Comparison of ENCODE assay signal across 8 cellular contexts in genomic region chr10:12782537-12782936, GRCh38.
DNase-seq lines count a peak whose midpoint lies in the region; ATAC-seq and TF ChIP-seq lines count a peak whose summit lies in the region.

No MANE protein-coding gene starts in this region.

- H3K79me2 ChIP-seq in osteoblast (ENCODE audit: insufficient read depth, low read length): no peaks in the 10 kb centered on the region

- no peak overlapping the region for H3K4me3 ChIP-seq in osteoblast (ENCODE audit: insufficient read depth, low read length)

- H3K4me1 Mint-ChIP-seq in Calu3 (ENCODE audit: low read depth, unreplicated experiment): no peaks in the 10 kb centered on the region
- no peaks in the 10 kb centered on the region for H3K4me1 Mint-ChIP-seq in endothelial cell (ENCODE audit: unreplicated experiment)

- H3K36me3 ChIP-seq in osteoblast (ENCODE audit: insufficient read depth, low read length): no peaks in the 10 kb centered on the region

- no peaks in the 10 kb centered on the region for H4K20me1 ChIP-seq in osteoblast (ENCODE audit: insufficient read depth, low read length)

- intact Hi-C loops in Calu3 (cut with micrococcal nuclease; ENCODE audit: unreplicated experiment): loop anchor here (10.0 kb wide), 1 partner anchor 62 kb away; no protein-coding TSS in a partner anchor

- H3K9me3 Mint-ChIP-seq in Calu3 (ENCODE audit: low read depth, unreplicated experiment) (no peaks in the 10 kb centered on the region), endothelial cell (ENCODE audit: unreplicated experiment) (no peaks in the 10 kb centered on the region)

- no peaks in the 10 kb centered on the region for H3K27me3 ChIP-seq in osteoblast (ENCODE audit: insufficient read depth, low read length)

- no peak overlapping the region for H2AFZ ChIP-seq in osteoblast (ENCODE audit: low read length)

- no peak overlapping the region for H3K4me2 ChIP-seq in osteoblast (ENCODE audit: insufficient read depth, low read length)

- no peak overlapping the region for H3K4me3 Mint-ChIP-seq in Calu3 (ENCODE audit: low read depth, unreplicated experiment)
- H3K4me3 Mint-ChIP-seq in endothelial cell (ENCODE audit: unreplicated experiment): no peak overlapping the region

- H3K9me3 ChIP-seq in osteoblast (ENCODE audit: low read depth, low read length): no peaks in the 10 kb centered on the region

- H3K27ac ChIP-seq in osteoblast (ENCODE audit: low read depth, low read length): no peak overlapping the region

- H3K36me3 Mint-ChIP-seq in Calu3 (ENCODE audit: insufficient read depth, unreplicated experiment) (no peaks in the 10 kb centered on the region), endothelial cell (ENCODE audit: low read depth, unreplicated experiment) (no peaks in the 10 kb centered on the region)

- no peaks in the 10 kb centered on the region for H3K4me1 ChIP-seq in osteoblast (ENCODE audit: insufficient read depth, low read length)

- CTCF ChIA-PET in Calu3 (lab: Charles Lee): interaction anchor here (0.7 to 0.9 kb wide), 3 partner anchors 16 to 318 kb away, joined by 3 to 4 read pairs (median 3); partner anchors contain the start of gene OPTN

- H3K27ac Mint-ChIP-seq in Calu3 (ENCODE audit: unreplicated experiment): no peak overlapping the region
- no peak overlapping the region for H3K27ac Mint-ChIP-seq in endothelial cell (ENCODE audit: unreplicated experiment)

- H3K27me3 Mint-ChIP-seq in Calu3 (ENCODE audit: unreplicated experiment) (peaks cover 95% of the 10 kb centered on the region), endothelial cell (ENCODE audit: unreplicated experiment) (no peaks in the 10 kb centered on the region)

- BruUV-seq in Calu3 (replicated peaks; lab: Mats Ljungman, UMichigan): no TSS peak

- no peak for ATAC-seq in GM21717 (IDR thresholded peaks at IDR 0.05; ENCODE audit: unreplicated experiment)
- ATAC-seq in HG03039 (IDR thresholded peaks at IDR 0.05; ENCODE audit: unreplicated experiment): no peak
- no peak for ATAC-seq in HG02642 (IDR thresholded peaks at IDR 0.05; ENCODE audit: poor library complexity, unreplicated experiment)

- TF ChIP-seq CTCF in Calu3 (IDR thresholded peaks at IDR 0.05; ENCODE audit: unreplicated experiment): peak; percentile 42
- TF ChIP-seq CTCF in endothelial cell (IDR thresholded peaks at IDR 0.05; ENCODE audit: unreplicated experiment): peak; percentile 90
- peak; percentile 73 for TF ChIP-seq CTCF in osteoblast (IDR thresholded peaks at IDR 0.05; ENCODE audit: extremely low read depth, low read depth, low read length)

- DNase-seq in Calu3 (peak; percentile 43), HK-2 (ENCODE audit: unreplicated experiment) (peak; percentile 30), T-helper 9 cell (peak; percentile 12), endothelial cell (ENCODE audit: low spot score) (peak; percentile 68), osteoblast (ENCODE audit: insufficient read length, low spot score, missing footprints) (peak; percentile 57)

Comparison
In these comparisons a context has a peak if more than half of its experiments do, and no peak if none do; other contexts are left out.
1. DNase-seq: peak in every context shown above with its lines; median percentile 68 in endothelial cell; 57 in osteoblast; 43 in Calu3; 30 in HK-2; 12 in T-helper 9 cell.